ENCODE assay signal across 14 cellular contexts in genomic region chr4:151574968-151575367, GRCh38.
"Had no signal": no experiment of that assay in that cellular context is flagged by ENCODE, and none has a peak within 500 bp of the region (broad histone marks: within the 10 kb centered on the region; RNA-seq: fewer than 3 reads in every experiment).

No MANE protein-coding gene starts in this region.

- H3K27me3 Mint-ChIP-seq: type B pancreatic cell had no signal

- H3K4me1 ChIP-seq: sigmoid colon had no signal

- H3K9me3 ChIP-seq: neutrophil, sigmoid colon, testis had no signal

- H3K4me3 ChIP-seq: dorsolateral prefrontal cortex, sigmoid colon, testis had no signal

- H3K9me3 Mint-ChIP-seq: naive thymus-derived CD4-positive, alpha-beta T cell; stimulated activated effector memory CD8-positive, alpha-beta T cell treated with anti-CD3 and anti-CD28 coated beads, Interleukin-12 subunit alpha, Interleukin-12 subunit beta, amount 100 ng/mL, for 72 hours; type B pancreatic cell had no signal

- H3K36me3 Mint-ChIP-seq: naive thymus-derived CD4-positive, alpha-beta T cell; stimulated activated effector memory CD8-positive, alpha-beta T cell treated with anti-CD3 and anti-CD28 coated beads, Interleukin-12 subunit alpha, Interleukin-12 subunit beta, amount 100 ng/mL, for 72 hours had no signal

- ATAC-seq: naive thymus-derived CD4-positive, alpha-beta T cell; stimulated activated effector memory CD8-positive, alpha-beta T cell treated with anti-CD3 and anti-CD28 coated beads, Interleukin-12 subunit alpha, Interleukin-12 subunit beta, amount 100 ng/mL, for 72 hours; stimulated activated naive CD8-positive, alpha-beta T cell treated with anti-CD3 and anti-CD28 coated beads, Interleukin-15, Interleukin-2, amounts not matched to agents 100 U/mL and 50 U/mL, for 24 hours had no signal

- H3K27me3 ChIP-seq: dorsolateral prefrontal cortex, sigmoid colon, testis had no signal

- DNase-seq: caudate nucleus; cortex of kidney; dorsolateral prefrontal cortex; effector CD8-positive, alpha-beta T cell; mesendoderm; naive thymus-derived CD4-positive, alpha-beta T cell; sigmoid colon; stimulated activated CD4-positive, alpha-beta T cell treated with anti-CD3 and anti-CD28 coated beads, Interleukin-4, amount 100 ng/mL, for 1 hour; stimulated activated CD8-positive, alpha-beta memory T cell treated with anti-CD3 and anti-CD28 coated beads, Interleukin-4, amount 100 ng/mL, for 48 hours; stimulated activated naive CD8-positive, alpha-beta T cell treated with anti-CD3 and anti-CD28 coated beads, Interleukin-15, Interleukin-2, amounts not matched to agents 100 U/mL and 50 U/mL, for 24 hours; testis had no signal

- H3K27ac Mint-ChIP-seq: naive thymus-derived CD4-positive, alpha-beta T cell; stimulated activated effector memory CD8-positive, alpha-beta T cell treated with anti-CD3 and anti-CD28 coated beads, Interleukin-12 subunit alpha, Interleukin-12 subunit beta, amount 100 ng/mL, for 72 hours; type B pancreatic cell had no signal

- H3K4me1 Mint-ChIP-seq: naive thymus-derived CD4-positive, alpha-beta T cell; stimulated activated effector memory CD8-positive, alpha-beta T cell treated with anti-CD3 and anti-CD28 coated beads, Interleukin-12 subunit alpha, Interleukin-12 subunit beta, amount 100 ng/mL, for 72 hours had no signal

- H3K4me3 Mint-ChIP-seq: naive thymus-derived CD4-positive, alpha-beta T cell; stimulated activated effector memory CD8-positive, alpha-beta T cell treated with anti-CD3 and anti-CD28 coated beads, Interleukin-12 subunit alpha, Interleukin-12 subunit beta, amount 100 ng/mL, for 72 hours; type B pancreatic cell had no signal

- H3K36me3 ChIP-seq: neutrophil, sigmoid colon had no signal

- H3K27ac ChIP-seq: neutrophil, sigmoid colon, testis had no signal
